9 cellular contexts compared by ENCODE assay signal in the genomic region with DNA sequence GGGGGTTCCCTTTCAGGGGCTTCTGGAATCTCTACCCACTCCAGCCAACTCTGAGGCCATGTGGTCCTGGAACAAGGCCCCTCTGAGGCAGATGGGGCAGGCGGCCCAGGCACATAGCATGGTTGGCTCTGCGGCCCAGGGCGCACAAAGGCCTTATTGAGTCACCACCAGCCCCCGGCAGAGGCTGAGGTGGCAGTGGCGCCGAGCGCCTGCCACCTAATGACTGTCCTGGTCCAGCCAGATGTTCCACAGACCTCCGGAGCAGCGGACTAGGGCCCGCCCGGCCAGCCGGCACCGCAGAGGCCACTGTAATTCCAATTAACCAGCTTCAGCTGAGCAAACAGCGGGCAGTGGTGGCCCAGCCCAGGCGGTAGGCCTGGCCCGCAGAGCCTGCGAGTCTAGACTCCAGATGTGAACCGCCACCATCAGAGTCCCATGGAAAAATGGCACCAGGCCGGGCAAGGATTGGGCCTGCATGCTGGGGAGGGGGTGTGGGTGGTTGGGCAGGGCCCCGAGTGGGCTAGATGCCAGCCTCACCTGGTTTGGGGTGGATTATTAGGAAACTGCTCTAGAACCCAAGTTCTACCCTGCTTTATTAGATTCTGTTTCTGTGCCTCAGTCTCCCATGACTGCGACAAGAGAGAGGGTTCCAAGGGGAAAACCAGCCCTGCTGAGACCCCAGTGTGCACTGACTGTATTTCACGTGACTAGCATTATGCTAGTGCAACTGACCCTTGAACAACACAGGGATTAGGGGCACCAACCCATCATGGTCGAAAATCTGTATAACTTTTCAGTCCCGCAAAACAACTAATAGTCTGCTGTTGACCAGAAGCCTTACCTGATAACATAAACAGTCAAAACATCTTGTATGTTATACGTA. TPM values are rescaled to one million over a fixed set of nuclear protein-coding genes. Genes with fewer than 3 reads are reported as not detected.
DNase-seq lines count a peak whose midpoint lies in the region; ATAC-seq and TF ChIP-seq lines count a peak whose summit lies in the region.
"Had no signal": no experiment of that assay in that cellular context is flagged by ENCODE, and none has a peak within 500 bp of the region (broad histone marks: within the 10 kb centered on the region; RNA-seq: fewer than 3 reads in every experiment).

No MANE protein-coding gene starts in this region.

- DNase-seq in Daoy (ENCODE audit: low read depth) = peak; percentile 77
- peak; percentile 42 for DNase-seq in SHP77 treated with DMSO at 0.1 percent for 48 hours (lab: John Stamatoyannopoulos, UW)
- peak; percentile 76 for DNase-seq in sigmoid colon
- DNase-seq in NCI-H2196 treated with DMSO at 0.1 percent for 48 hours (lab: John Stamatoyannopoulos, UW; ENCODE audit: unreplicated experiment) = no peak
- no peak for DNase-seq in effector memory CD4-positive, alpha-beta T cell
- DNase-seq: stimulated activated naive CD4-positive, alpha-beta T cell had no signal

- peaks cover 0 to 36% of the 10 kb centered on the region in 2 donors for H3K36me3 ChIP-seq in gastroesophageal sphincter
- peaks cover 0 to 28% (median 1%) of the 10 kb centered on the region in 4 donors for H3K36me3 ChIP-seq in sigmoid colon
- peaks cover 15% of the 10 kb centered on the region for H3K36me3 ChIP-seq in effector memory CD4-positive, alpha-beta T cell (ENCODE audit: control insufficient read depth, insufficient read depth, low read length)

- peak overlapping the region in 3 of 4 donors; percentile 86 to 98 (median 90) for H3K27ac ChIP-seq in gastroesophageal sphincter
- peak overlapping the region; percentile 90 to 95 (median 92) for H3K27ac ChIP-seq in sigmoid colon
- no peak overlapping the region for H3K27ac ChIP-seq in effector memory CD4-positive, alpha-beta T cell (ENCODE audit: insufficient read depth, low read length, poor library complexity, severe bottlenecking)

- H3K4me1 ChIP-seq in gastroesophageal sphincter (peaks cover 0 to 66% (median 24%) of the 10 kb centered on the region in 3 donors), sigmoid colon (peaks cover 0 to 26% (median 16%) of the 10 kb centered on the region in 4 donors)
- peaks cover 18% of the 10 kb centered on the region for H3K4me1 ChIP-seq in effector memory CD4-positive, alpha-beta T cell (ENCODE audit: control insufficient read depth, insufficient read depth, low read length, poor library complexity, severe bottlenecking)

- H3K27me3 ChIP-seq in gastroesophageal sphincter = no peaks in the 10 kb centered on the region
- no peaks in the 10 kb centered on the region for H3K27me3 ChIP-seq in sigmoid colon
- no peaks in the 10 kb centered on the region for H3K27me3 ChIP-seq in effector memory CD4-positive, alpha-beta T cell (replicated peaks; ENCODE audit: control insufficient read depth, insufficient read depth, low read length, poor library complexity, severe bottlenecking)

- intact Hi-C loops in sigmoid colon (cut with DNase I) = loop anchor here (5.0 kb wide), 1 partner anchor 151 kb away; the partner anchor contains the start of gene BCL2L1

- no peak for TF ChIP-seq CTCF in gastroesophageal sphincter (IDR thresholded peaks at IDR 0.05)
- no peak for TF ChIP-seq CTCF in sigmoid colon (IDR thresholded peaks at IDR 0.05)

- TF ChIP-seq EP300 in gastroesophageal sphincter (IDR thresholded peaks at IDR 0.05) = no peak
- no peak for TF ChIP-seq EP300 in sigmoid colon (IDR thresholded peaks at IDR 0.05)

- H3K4me3 ChIP-seq in gastroesophageal sphincter (no peak overlapping the region), sigmoid colon (no peak overlapping the region)
- no peak overlapping the region for H3K4me3 ChIP-seq in effector memory CD4-positive, alpha-beta T cell (ENCODE audit: insufficient read depth, low read depth, low read length, poor library complexity, severe bottlenecking)

- ATAC-seq in gastroesophageal sphincter (no peak), HG02885 (IDR thresholded peaks at IDR 0.05; ENCODE audit: poor library complexity, unreplicated experiment) (no peak), GM21423 (IDR thresholded peaks at IDR 0.05; ENCODE audit: unreplicated experiment) (no peak)

- no peak for TF ChIP-seq POLR2A in gastroesophageal sphincter (IDR thresholded peaks at IDR 0.05)
- no peak for TF ChIP-seq POLR2A in sigmoid colon (IDR thresholded peaks at IDR 0.05)

- H3K9me3 ChIP-seq in gastroesophageal sphincter (no peaks in the 10 kb centered on the region), sigmoid colon (no peaks in the 10 kb centered on the region)
- H3K9me3 ChIP-seq in effector memory CD4-positive, alpha-beta T cell (ENCODE audit: control insufficient read depth, low read length) = no peaks in the 10 kb centered on the region

- 67 to 86% methylated on average over 1 to 3 of the region's 25 CpGs for WGBS in gastroesophageal sphincter (ENCODE audit: low coverage in 1 of 2), 2 donors
- 69 to 88% methylated on average over 25 of the region's 25 CpGs for WGBS in sigmoid colon, 2 donors

RNA-seq across cellular contexts. Expression of gene ID1, which starts 34.1 kb away (rescaled TPM):
- total RNA-seq in Daoy (2014; rRNA removed; shearing (Covaris generic)) = 327 and 411 TPM in 2 replicates
- total RNA-seq in gastroesophageal sphincter (100 to 1,000 TPM; 221 to 714 (median 372) TPM), sigmoid colon (100 to 1,000 TPM; 111 to 230 (median 147) TPM)
- 100 to 1,000 TPM; 329 to 368 (median 342) TPM for polyA plus RNA-seq in sigmoid colon

RNA-seq across cellular contexts. Expression of gene HM13, which starts 56.7 kb away (rescaled TPM):
- total RNA-seq in Daoy (2014; rRNA removed; shearing (Covaris generic)) = 25.7 and 34.8 TPM in 2 replicates
- 10 to 100 TPM; 39.1 to 55.9 (median 44.8) TPM for total RNA-seq in gastroesophageal sphincter
- 10 to 100 TPM; 34.8 to 64.3 (median 38.4) TPM for total RNA-seq in sigmoid colon
- polyA plus RNA-seq in sigmoid colon = 100 to 1,000 TPM in 2 of 3 donors, 10 to 100 TPM in 1; 62.5 to 304 (median 188) TPM

Comparison
In these comparisons a context has a peak if more than half of its experiments do, and no peak if none do; other contexts are left out.
1. DNase-seq: peak in Daoy (single experiment), SHP77 treated with DMSO at 0.1 percent for 48 hours (single experiment) and sigmoid colon (single experiment); none in NCI-H2196 treated with DMSO at 0.1 percent for 48 hours (single experiment) and effector memory CD4-positive, alpha-beta T cell (0 of 3).